In genomic region chr3:70982700-70983140, GRCh38 we compare ENCODE assay signal across 8 cellular contexts.
DNase-seq lines count a peak whose midpoint lies in the region; ATAC-seq and TF ChIP-seq lines count a peak whose summit lies in the region.

No MANE protein-coding gene starts in this region.

- in situ Hi-C loops in GM13977 (cut with MboI; ENCODE audit: low pct_unique_long_range_greater_than_20kb, low sequenced_read_pairs, unreplicated experiment), result no loop called here

- TF ChIP-seq POLR2A in upper lobe of left lung (IDR thresholded peaks at IDR 0.05), result peak in 1 of 4 donors; percentile 28

- H3K27ac Mint-ChIP-seq in T-helper 17 cell (peak overlapping the region; percentile 95), endothelial cell (ENCODE audit: unreplicated experiment) (peak overlapping the region; percentile 44)

- peak overlapping the region; percentile 46 for H2AFZ ChIP-seq in mesenchymal stem cell (ENCODE audit: low read depth, low read length)

- peak overlapping the region; percentile 71 to 98 for H3K18ac ChIP-seq in mesenchymal stem cell (ENCODE audit: low read depth in 1 of 2, low read length in 2 of 2)

- peak in 1 of 4 donors; percentile 12 for TF ChIP-seq EP300 in upper lobe of left lung (IDR thresholded peaks at IDR 0.05)

- H3K4me3 ChIP-seq in mesenchymal stem cell (ENCODE audit: insufficient read depth in 1 of 2, low read depth in 1 of 2, low read length in 2 of 2) (peak overlapping the region in 1 of 2 experiments; percentile 20), upper lobe of left lung (no peak overlapping the region)

- H3K23ac ChIP-seq in mesenchymal stem cell (ENCODE audit: low read length in 2 of 2), result peak overlapping the region in 1 of 2 experiments; percentile 34

- peaks cover 41% of the 10 kb centered on the region for H3K4me1 Mint-ChIP-seq in T-helper 17 cell
- H3K4me1 Mint-ChIP-seq in endothelial cell (ENCODE audit: unreplicated experiment), result peaks cover 10% of the 10 kb centered on the region

- peak overlapping the region; percentile 95 to 97 for H2BK12ac ChIP-seq in mesenchymal stem cell (ENCODE audit: low read length in 2 of 2)

- no peaks in the 10 kb centered on the region for H3K27me3 ChIP-seq in mesenchymal stem cell (ENCODE audit: control insufficient read depth in 1 of 2, insufficient read depth in 1 of 2, low read length in 2 of 2)
- H3K27me3 ChIP-seq in upper lobe of left lung, result no peaks in the 10 kb centered on the region

- no peaks in the 10 kb centered on the region for H3K27me3 Mint-ChIP-seq in T-helper 17 cell
- peaks cover 4% of the 10 kb centered on the region for H3K27me3 Mint-ChIP-seq in endothelial cell (ENCODE audit: unreplicated experiment)

- H3K4me2 ChIP-seq in mesenchymal stem cell (ENCODE audit: low read length, poor library complexity, severe bottlenecking), result peak overlapping the region; percentile 49

- peak overlapping the region; percentile 21 to 91 for H3K14ac ChIP-seq in mesenchymal stem cell (ENCODE audit: low read length in 2 of 2)

- H3K4me3 Mint-ChIP-seq in T-helper 17 cell (peak overlapping the region; percentile 45), endothelial cell (ENCODE audit: unreplicated experiment) (no peak overlapping the region)

- DNase-seq in GM13977 (ENCODE audit: low spot score) (peak; percentile 38), T-helper 17 cell (peak in 1 of 3 donors; percentile 6), endothelial cell (ENCODE audit: low spot score) (peak; percentile 9), mesenchymal stem cell (peak; percentile 86), upper lobe of left lung (peak in 1 of 2 donors; percentile 47), NCI-H1436 treated with DMSO at 0.1 percent for 48 hours (lab: John Stamatoyannopoulos, UW) (no peak), HUDEP-2 (lab: John Stamatoyannopoulos, UW; ENCODE audit: unreplicated experiment in 76 of 76) (no peak)

- peak overlapping the region; percentile 65 to 92 for H3K4ac ChIP-seq in mesenchymal stem cell (ENCODE audit: low read depth in 1 of 2, low read length in 2 of 2)

- peaks cover 33% of the 10 kb centered on the region for H3K79me1 ChIP-seq in mesenchymal stem cell (replicated peaks; ENCODE audit: low read length, poor library complexity, severe bottlenecking)

- H3K27ac ChIP-seq in mesenchymal stem cell (ENCODE audit: low read length, poor library complexity, severe bottlenecking), result peak overlapping the region; percentile 97
- H3K27ac ChIP-seq in upper lobe of left lung, result peak overlapping the region; percentile 75 to 85 (median 81)

- H3K9me3 ChIP-seq in T-helper 17 cell (ENCODE audit: control insufficient read depth, low read length, poor library complexity, severe bottlenecking) (no peaks in the 10 kb centered on the region), mesenchymal stem cell (ENCODE audit: control insufficient read depth, low read length) (no peaks in the 10 kb centered on the region), upper lobe of left lung (no peaks in the 10 kb centered on the region)

- H2BK120ac ChIP-seq in mesenchymal stem cell (ENCODE audit: low read depth, low read length), result peak overlapping the region; percentile 66

- TF ChIP-seq CTCF in GM13977 (IDR thresholded peaks at IDR 0.05; ENCODE audit: extremely low read depth, insufficient read depth, missing control alignments) (no peak), endothelial cell (IDR thresholded peaks at IDR 0.05; ENCODE audit: unreplicated experiment) (no peak), upper lobe of left lung (IDR thresholded peaks at IDR 0.05) (no peak)

- ATAC-seq in HG02678 (IDR thresholded peaks at IDR 0.05; ENCODE audit: unreplicated experiment), result peak; percentile 76
- peak; percentile 83 for ATAC-seq in T-helper 17 cell
- ATAC-seq in upper lobe of left lung (ENCODE audit: low FRiP score in 2 of 2), result peak; percentile 65 to 77

- H2AK5ac ChIP-seq in mesenchymal stem cell (ENCODE audit: low read length, severe bottlenecking), result peak overlapping the region; percentile 91

- H4K91ac ChIP-seq in mesenchymal stem cell (ENCODE audit: low read length), result peak overlapping the region; percentile 76

- peak overlapping the region; percentile 96 for H4K8ac ChIP-seq in mesenchymal stem cell (ENCODE audit: low read length)

- peaks cover 14 to 64% of the 10 kb centered on the region in 2 experiments for H3K36me3 ChIP-seq in mesenchymal stem cell (ENCODE audit: control insufficient read depth in 1 of 2, insufficient read depth in 2 of 2, low read depth in 1 of 2, low read length in 2 of 2)
- H3K36me3 ChIP-seq in upper lobe of left lung, result peaks cover 5 to 52% (median 27%) of the 10 kb centered on the region in 4 donors

- H3K9ac ChIP-seq in mesenchymal stem cell (ENCODE audit: low read length), result peak overlapping the region; percentile 91

- H3K36me3 Mint-ChIP-seq in T-helper 17 cell (ENCODE audit: low read depth) (peaks cover 8% of the 10 kb centered on the region), endothelial cell (ENCODE audit: low read depth, unreplicated experiment) (peaks cover 15% of the 10 kb centered on the region)

- H3K4me1 ChIP-seq in mesenchymal stem cell (ENCODE audit: control insufficient read depth, insufficient read depth, low read depth, low read length), result peaks cover 10% of the 10 kb centered on the region
- peaks cover 22 to 42% (median 33%) of the 10 kb centered on the region in 4 donors for H3K4me1 ChIP-seq in upper lobe of left lung

- peak overlapping the region; percentile 64 for H2BK15ac ChIP-seq in mesenchymal stem cell (ENCODE audit: low read depth, poor library complexity, severe bottlenecking)

- no peaks in the 10 kb centered on the region for H3K9me3 Mint-ChIP-seq in endothelial cell (ENCODE audit: unreplicated experiment)

- peak overlapping the region; percentile 82 for H2BK5ac ChIP-seq in mesenchymal stem cell (ENCODE audit: low read depth, low read length, poor library complexity, severe bottlenecking)

- WGBS in mesenchymal stem cell, result 26% methylated on average over 4 of the region's 6 CpGs
- 35 to 39% methylated on average over 6 of the region's 6 CpGs for WGBS in upper lobe of left lung, 2 donors

Comparison
In these comparisons a context has a peak if more than half of its experiments do, and no peak if none do; other contexts are left out.
1. DNase-seq: peak in GM13977 (single experiment), endothelial cell (single experiment) and mesenchymal stem cell (single experiment); none in NCI-H1436 treated with DMSO at 0.1 percent for 48 hours (single experiment) and HUDEP-2 (0 of 76).
2. Peak in every context shown above with its lines, with median percentiles within 50 percentile points of each other: ATAC-seq.